10 cellular contexts compared by ENCODE assay signal in genomic region chr14:69002069-69002468, GRCh38. TPM values are rescaled to one million over a fixed set of nuclear protein-coding genes. Genes with fewer than 3 reads are reported as not detected.
A peak's percentile ranks its signal among the peaks of the same experiment; 100 is the strongest.
DNase-seq lines count a peak whose midpoint lies in the region; TF ChIP-seq lines count a peak whose summit lies in the region.
"Had no signal": no experiment of that assay in that cellular context is flagged by ENCODE, and none has a peak within 500 bp of the region (broad histone marks: within the 10 kb centered on the region; RNA-seq: fewer than 3 reads in every experiment).

No MANE protein-coding gene starts in this region.

- no peak overlapping the region for H3K4me3 Mint-ChIP-seq in H9
- H3K4me3 Mint-ChIP-seq in activated T-helper 2 cell treated with anti-CD3 and anti-CD28 coated beads, Interferon-gamma antibody, Interleukin-2, Interleukin-4, amounts not matched to agents 10 μg/mL and 5 μg/mL and 100 μg/mL, durations not matched to agents 14 hours and 24 hours and 36 hours (ENCODE audit: low read depth): no peak overlapping the region
- no peak overlapping the region for H3K4me3 Mint-ChIP-seq in activated CD4-positive, alpha-beta memory T cell treated with anti-CD3 and anti-CD28 coated beads for 36 hours

- peaks cover 31% of the 10 kb centered on the region in 2 experiments for H3K4me1 Mint-ChIP-seq in H9
- peaks cover 7% of the 10 kb centered on the region for H3K4me1 Mint-ChIP-seq in activated T-helper 2 cell treated with anti-CD3 and anti-CD28 coated beads, Interferon-gamma antibody, Interleukin-2, Interleukin-4, amounts not matched to agents 10 μg/mL and 5 μg/mL and 100 μg/mL, durations not matched to agents 14 hours and 24 hours and 36 hours (ENCODE audit: low read depth)
- peaks cover 2% of the 10 kb centered on the region for H3K4me1 Mint-ChIP-seq in activated CD4-positive, alpha-beta memory T cell treated with anti-CD3 and anti-CD28 coated beads for 36 hours (ENCODE audit: low read depth)

- H2AK5ac ChIP-seq in H9 (ENCODE audit: insufficient read length, low read length): no peak overlapping the region

- no peak overlapping the region for H3T11ph ChIP-seq in H9 (ENCODE audit: low read length)

- DNase-seq in 8988T: peak; percentile 65
- DNase-seq in H9: peak; percentile 67
- DNase-seq in ascending aorta (ENCODE audit: low spot score in 2 of 2): peak in 1 of 2 donors; percentile 74
- peak; percentile 71 for DNase-seq in iPS-NIHi7 (ENCODE audit: extremely low spot score)
- DNase-seq in activated T-helper 2 cell treated with anti-CD3 and anti-CD28 coated beads, Interferon-gamma antibody, Interleukin-2, Interleukin-4, amounts not matched to agents 10 μg/mL and 5 μg/mL and 100 μg/mL, durations not matched to agents 14 hours and 24 hours and 36 hours (ENCODE audit: low spot score): no peak
- DNase-seq in activated CD4-positive, alpha-beta memory T cell treated with anti-CD3 and anti-CD28 coated beads for 36 hours: no peak
- DNase-seq in activated gamma-delta T cell treated with Interleukin-2 at 50 U/mL for 16 hours: no peak
- no peak for DNase-seq in NOMO-1 (lab: John Stamatoyannopoulos, UW; ENCODE audit: unreplicated experiment in 2 of 2)
- DNase-seq: T1000 had no signal

- no peak overlapping the region for H3K4me2 ChIP-seq in H9 (ENCODE audit: insufficient read depth, insufficient read length, low read length)
- H3K4me2 ChIP-seq: KMS-11 had no signal

- no peak overlapping the region for H2BK20ac ChIP-seq in H9 (ENCODE audit: low read depth, low read length, poor library complexity, severe bottlenecking)

- intact Hi-C loops in ascending aorta (cut with DNase I): no loop called here
- intact Hi-C loops in activated T-helper 2 cell treated with anti-CD3 and anti-CD28 coated beads, Interferon-gamma antibody, Interleukin-2, Interleukin-4, amounts not matched to agents 10 μg/mL and 5 μg/mL and 100 μg/mL, durations not matched to agents 14 hours and 24 hours and 36 hours (cut with micrococcal nuclease): loop anchor here (5.0 kb wide), 1 partner anchor 90 kb away; no protein-coding TSS in a partner anchor
- intact Hi-C loops in activated CD4-positive, alpha-beta memory T cell treated with anti-CD3 and anti-CD28 coated beads for 36 hours (cut with micrococcal nuclease): no loop called here

- H2BK12ac ChIP-seq in H9 (ENCODE audit: insufficient read length, low read depth, low read length): no peak overlapping the region

- no peak overlapping the region for H2AFZ ChIP-seq in H9 (ENCODE audit: low read length)

- POLR2A ChIA-PET in activated CD4-positive, alpha-beta memory T cell treated with anti-CD3 and anti-CD28 coated beads for 36 hours (lab: Charles Lee): no interaction called here

- no peak overlapping the region for H3K27ac Mint-ChIP-seq in H9
- H3K27ac Mint-ChIP-seq in activated T-helper 2 cell treated with anti-CD3 and anti-CD28 coated beads, Interferon-gamma antibody, Interleukin-2, Interleukin-4, amounts not matched to agents 10 μg/mL and 5 μg/mL and 100 μg/mL, durations not matched to agents 14 hours and 24 hours and 36 hours: no peak overlapping the region
- H3K27ac Mint-ChIP-seq in activated CD4-positive, alpha-beta memory T cell treated with anti-CD3 and anti-CD28 coated beads for 36 hours: no peak overlapping the region

- no peak overlapping the region for H2BK15ac ChIP-seq in H9 (ENCODE audit: low read depth, low read length)

- H3K27ac ChIP-seq in H9 (ENCODE audit: insufficient read length, low read depth, low read length): no peak overlapping the region
- H3K27ac ChIP-seq in ascending aorta: no peak overlapping the region
- H3K27ac ChIP-seq: KMS-11 had no signal

- H2BK5ac ChIP-seq in H9 (ENCODE audit: insufficient read length, low read length): no peak overlapping the region

- no peak overlapping the region for H3K14ac ChIP-seq in H9 (ENCODE audit: insufficient read depth, low read length)

- peaks cover 2% of the 10 kb centered on the region; the same call in 1 of the 2 replicates for H3K27me3 Mint-ChIP-seq in H9 (ENCODE audit: low read depth)
- H3K27me3 Mint-ChIP-seq in activated T-helper 2 cell treated with anti-CD3 and anti-CD28 coated beads, Interferon-gamma antibody, Interleukin-2, Interleukin-4, amounts not matched to agents 10 μg/mL and 5 μg/mL and 100 μg/mL, durations not matched to agents 14 hours and 24 hours and 36 hours (ENCODE audit: low read depth): no peaks in the 10 kb centered on the region
- no peaks in the 10 kb centered on the region for H3K27me3 Mint-ChIP-seq in activated CD4-positive, alpha-beta memory T cell treated with anti-CD3 and anti-CD28 coated beads for 36 hours

- no peak overlapping the region for H3K56ac ChIP-seq in H9 (ENCODE audit: insufficient read length, low read depth, low read length)

- H3K18ac ChIP-seq in H9 (ENCODE audit: insufficient read length, low read depth, low read length): no peak overlapping the region

- H3K23me2 ChIP-seq in H9 (ENCODE audit: insufficient read length, low read depth, low read length, poor library complexity, severe bottlenecking): no peaks in the 10 kb centered on the region

- no peak overlapping the region for H3K9ac ChIP-seq in H9 (ENCODE audit: extremely low read depth, insufficient read length, low read length)
- H3K9ac ChIP-seq: KMS-11 had no signal

- H2BK120ac ChIP-seq in H9 (ENCODE audit: low read depth, low read length, poor library complexity, severe bottlenecking): no peak overlapping the region

- no peaks in the 10 kb centered on the region for H3K36me3 ChIP-seq in ascending aorta

- H3K36me3 Mint-ChIP-seq in H9 (ENCODE audit: insufficient read depth in 1 of 3, low read depth in 3 of 3): no peaks in the 10 kb centered on the region; a peak in 1 of 7 replicates
- no peaks in the 10 kb centered on the region for H3K36me3 Mint-ChIP-seq in activated T-helper 2 cell treated with anti-CD3 and anti-CD28 coated beads, Interferon-gamma antibody, Interleukin-2, Interleukin-4, amounts not matched to agents 10 μg/mL and 5 μg/mL and 100 μg/mL, durations not matched to agents 14 hours and 24 hours and 36 hours (ENCODE audit: low read depth)
- H3K36me3 Mint-ChIP-seq in activated CD4-positive, alpha-beta memory T cell treated with anti-CD3 and anti-CD28 coated beads for 36 hours: no peaks in the 10 kb centered on the region

- CTCF ChIA-PET in activated CD4-positive, alpha-beta memory T cell treated with anti-CD3 and anti-CD28 coated beads for 36 hours (lab: Charles Lee): interaction anchor here (1.0 to 3.5 kb wide), 3 partner anchors 33 to 773 kb away, joined by 3 to 28 read pairs (median 3); no protein-coding TSS in a partner anchor

- no peak overlapping the region for H4K8ac ChIP-seq in H9 (replicated peaks; ENCODE audit: insufficient read length, low read depth, low read length)

- no peaks in the 10 kb centered on the region for H3K9me3 ChIP-seq in H9 (ENCODE audit: control insufficient read depth, low read depth, low read length)
- no peaks in the 10 kb centered on the region for H3K9me3 ChIP-seq in ascending aorta

- H3K4me1 ChIP-seq in H9 (ENCODE audit: insufficient read depth, low read length) (peaks cover 1% of the 10 kb centered on the region; the same call in 1 of the 2 replicates), ascending aorta (peaks cover 10 to 16% of the 10 kb centered on the region in 2 donors)

- H3K4me3 ChIP-seq in ascending aorta: no peak overlapping the region

- H4K5ac ChIP-seq in H9 (ENCODE audit: insufficient read length, low read depth, low read length): no peak overlapping the region

- H3K27me3 ChIP-seq in H9 (ENCODE audit: insufficient read depth, low read length) (no peaks in the 10 kb centered on the region), ascending aorta (no peaks in the 10 kb centered on the region)

- H4K91ac ChIP-seq in H9 (ENCODE audit: insufficient read length, low read depth, low read length): no peak overlapping the region

- no peaks in the 10 kb centered on the region for H3K79me2 ChIP-seq in H9 (ENCODE audit: insufficient read depth, low read length)

- H3K9me3 Mint-ChIP-seq in H9: no peaks in the 10 kb centered on the region; a peak in 1 of 5 replicates
- no peaks in the 10 kb centered on the region for H3K9me3 Mint-ChIP-seq in activated T-helper 2 cell treated with anti-CD3 and anti-CD28 coated beads, Interferon-gamma antibody, Interleukin-2, Interleukin-4, amounts not matched to agents 10 μg/mL and 5 μg/mL and 100 μg/mL, durations not matched to agents 14 hours and 24 hours and 36 hours
- H3K9me3 Mint-ChIP-seq in activated CD4-positive, alpha-beta memory T cell treated with anti-CD3 and anti-CD28 coated beads for 36 hours: no peaks in the 10 kb centered on the region

- no peak overlapping the region for H3K23ac ChIP-seq in H9 (ENCODE audit: insufficient read length, low read depth, low read length)

- WGBS in H9 (ENCODE audit: extremely low coverage, insufficient read length, low lambda C conversion rate): no CpG with 5 or more reads among the region's 3 CpGs

- H4K20me1 ChIP-seq in H9 (ENCODE audit: control insufficient read depth, insufficient read depth, insufficient read length): no peaks in the 10 kb centered on the region

- no peaks in the 10 kb centered on the region for H3K79me1 ChIP-seq in H9 (ENCODE audit: insufficient read depth, low read depth, low read length, poor library complexity, severe bottlenecking)

- no peak overlapping the region for H3K4ac ChIP-seq in H9 (ENCODE audit: low read depth, low read length)

- TF ChIP-seq CTCF in H9 (conservative IDR thresholded peaks at IDR 0.05): peak; percentile 49; the same call in 1 of the 3 replicates
- peak in 2 of 3 experiments; percentile 22 to 32 for TF ChIP-seq CTCF in ascending aorta (IDR thresholded peaks at IDR 0.05)

RNA-seq across cellular contexts. Expression of gene ACTN1, which starts 23.0 kb away (rescaled TPM):
- total RNA-seq in H9 (2021) (218 and 219 TPM in 2 replicates), ascending aorta (814 TPM)
- 133 and 134 TPM in 2 replicates for total RNA-seq in activated T-helper 2 cell treated with anti-CD3 and anti-CD28 coated beads, Interferon-gamma antibody, Interleukin-2, Interleukin-4, amounts not matched to agents 10 μg/mL and 5 μg/mL and 100 μg/mL, durations not matched to agents 14 hours and 24 hours and 36 hours
- 10 to 100 TPM; 70.6 to 72.2 TPM for total RNA-seq in activated CD4-positive, alpha-beta memory T cell treated with anti-CD3 and anti-CD28 coated beads for 36 hours

Comparison
In these comparisons a context has a peak if more than half of its experiments do, and no peak if none do; other contexts are left out.
1. DNase-seq: peak in 8988T (single experiment), H9 (single experiment) and iPS-NIHi7 (single experiment); none in activated T-helper 2 cell treated with anti-CD3 and anti-CD28 coated beads, Interferon-gamma antibody, Interleukin-2, Interleukin-4, amounts not matched to agents 10 μg/mL and 5 μg/mL and 100 μg/mL, durations not matched to agents 14 hours and 24 hours and 36 hours (single experiment), activated CD4-positive, alpha-beta memory T cell treated with anti-CD3 and anti-CD28 coated beads for 36 hours (single experiment), activated gamma-delta T cell treated with Interleukin-2 at 50 U/mL for 16 hours (single experiment) and NOMO-1 (0 of 2).